Comparison of ENCODE assay signal across 20 cellular contexts in the genomic region with DNA sequence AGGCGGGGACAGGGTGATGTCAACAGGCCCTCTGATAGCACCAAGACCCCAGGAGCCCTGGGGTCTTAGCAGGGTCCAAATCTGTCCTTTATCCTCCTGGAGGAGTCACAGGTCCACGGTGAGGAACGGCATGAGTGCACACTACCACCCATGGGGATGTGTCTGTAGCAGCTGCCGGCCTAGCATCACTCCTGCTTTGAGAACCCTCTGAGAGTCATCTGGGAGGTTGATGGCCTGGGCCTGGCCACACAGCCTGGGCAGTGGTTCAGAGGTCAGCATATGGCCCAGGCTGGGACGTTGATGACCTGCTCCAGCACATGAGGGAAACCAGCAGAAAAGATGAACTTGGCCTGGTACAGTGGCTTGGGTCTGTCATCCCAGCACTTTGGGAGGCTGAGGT. TPM values are rescaled to one million over a fixed set of nuclear protein-coding genes. Genes with fewer than 3 reads are reported as not detected.
"Had no signal": no experiment of that assay in that cellular context is flagged by ENCODE, and none has a peak within 500 bp of the region (broad histone marks: within the 10 kb centered on the region; RNA-seq: fewer than 3 reads in every experiment).

No MANE protein-coding gene starts in this region.

- H3K36me3 ChIP-seq: esophagus squamous epithelium, pancreas, right lobe of liver, thoracic aorta, transverse colon, vagina had no signal

- H3K4me3 ChIP-seq: esophagus squamous epithelium, lung, pancreas, right lobe of liver, thoracic aorta, transverse colon, vagina had no signal

- H3K36me3 Mint-ChIP-seq: memory B cell; natural killer cell; stimulated activated naive B cell treated with anti-CD40 and anti-IgM and Interleukin-4, amounts not matched to agents 10 μg/mL and 1 μg/mL and 100 μg/mL, for 72 hours had no signal

- H3K27ac ChIP-seq: esophagus squamous epithelium, pancreas, right lobe of liver, thoracic aorta, transverse colon, vagina had no signal

- DNase-seq: cortex of kidney; effector memory CD8-positive, alpha-beta T cell; erythroblast; esophagus squamous epithelium; head of caudate nucleus; natural killer cell; occipital lobe; right lobe of liver; small intestine; stimulated activated CD4-positive, alpha-beta T cell treated with anti-CD3 and anti-CD28 coated beads, Interleukin-15, amount 100 ng/mL, for 24 hours; stimulated activated CD4-positive, alpha-beta T cell treated with anti-CD3 and anti-CD28 coated beads, Interleukin-2, amount 100 ng/mL, for 48 hours; stimulated activated naive B cell treated with anti-CD40 and anti-IgM and Interleukin-4, amounts not matched to agents 10 μg/mL and 1 μg/mL and 100 μg/mL, for 72 hours; transverse colon had no signal

- ATAC-seq: effector memory CD8-positive, alpha-beta T cell; natural killer cell; pancreas; right lobe of liver; stimulated activated naive B cell treated with anti-CD40 and anti-IgM and Interleukin-4, amounts not matched to agents 10 μg/mL and 1 μg/mL and 100 μg/mL, for 72 hours had no signal

- H3K9me3 ChIP-seq: esophagus squamous epithelium, pancreas, right lobe of liver, thoracic aorta, transverse colon, vagina had no signal

- H3K27ac Mint-ChIP-seq: memory B cell; stimulated activated naive B cell treated with anti-CD40 and anti-IgM and Interleukin-4, amounts not matched to agents 10 μg/mL and 1 μg/mL and 100 μg/mL, for 72 hours; stimulated activated naive CD8-positive, alpha-beta T cell treated with anti-CD3 and anti-CD28 coated beads, Interleukin-15, Interleukin-2, amounts not matched to agents 100 ng/mL and 50 ng/mL, for 24 hours had no signal

- H3K27me3 ChIP-seq: pancreas, vagina had no signal

- H3K9me3 Mint-ChIP-seq: effector memory CD8-positive, alpha-beta T cell; natural killer cell; stimulated activated naive CD8-positive, alpha-beta T cell treated with anti-CD3 and anti-CD28 coated beads, Interleukin-15, Interleukin-2, amounts not matched to agents 100 ng/mL and 50 ng/mL, for 24 hours had no signal

RNA-seq across cellular contexts. Expression of gene GFPT2, which starts 1.8 kb away (rescaled TPM):
- polyA plus RNA-seq: keratinocyte had no signal
